ENCODE assay signal across 1 cellular context in the genomic region with DNA sequence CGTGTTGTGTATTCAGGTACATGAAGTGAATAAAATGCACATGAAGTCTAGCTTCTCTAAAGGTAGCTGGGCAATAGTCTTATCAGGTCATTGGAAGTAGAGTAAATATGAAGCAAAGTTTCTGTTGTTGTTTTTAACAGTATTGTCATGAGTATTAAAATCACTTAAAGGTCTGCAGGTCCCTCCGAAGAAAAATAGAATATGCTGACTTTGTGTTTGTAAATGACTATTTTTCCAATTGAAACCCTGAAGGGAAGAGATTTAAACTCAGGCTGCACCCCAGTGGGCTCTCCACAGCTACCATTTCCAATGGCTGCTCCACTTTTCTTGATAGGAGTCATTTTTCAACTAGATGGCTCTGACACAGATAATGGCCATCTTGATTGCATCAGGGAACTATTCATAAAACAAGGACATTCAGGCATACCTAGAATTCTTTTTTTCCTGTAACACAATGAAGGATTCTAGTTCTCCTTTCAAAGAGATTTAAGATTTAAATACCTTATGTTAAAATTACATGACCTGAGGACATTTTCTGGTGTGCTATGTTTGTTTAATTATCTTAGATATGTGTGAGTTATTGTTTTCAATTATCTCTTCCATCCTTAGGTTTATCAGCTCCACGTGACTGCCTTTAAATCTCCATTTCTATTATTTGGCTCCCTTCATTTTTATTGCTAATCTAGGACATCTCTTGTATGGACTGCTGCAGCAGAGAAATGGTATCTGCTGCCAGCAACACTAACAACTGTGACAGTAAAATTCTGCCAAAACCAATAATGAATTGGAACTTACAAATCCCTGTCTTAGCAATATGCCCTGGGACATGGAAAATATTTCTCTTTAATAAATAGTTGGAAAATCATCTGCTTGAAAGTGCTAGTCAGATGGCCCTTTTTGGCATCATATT.
TF ChIP-seq lines count a peak whose summit lies in the region.

No MANE protein-coding gene starts in this region.

TF ChIP-seq in WTC11, 78 proteins besides CTCF, POLR2A, EP300 and RAD21 (continued from another document):
- TF ChIP-seq, protein P1, sequence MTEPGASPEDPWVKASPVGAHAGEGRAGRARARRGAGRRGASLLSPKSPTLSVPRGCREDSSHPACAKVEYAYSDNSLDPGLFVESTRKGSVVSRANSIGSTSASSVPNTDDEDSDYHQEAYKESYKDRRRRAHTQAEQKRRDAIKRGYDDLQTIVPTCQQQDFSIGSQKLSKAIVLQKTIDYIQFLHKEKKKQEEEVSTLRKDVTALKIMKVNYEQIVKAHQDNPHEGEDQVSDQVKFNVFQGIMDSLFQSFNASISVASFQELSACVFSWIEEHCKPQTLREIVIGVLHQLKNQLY (CRISPR knock-in tag; IDR thresholded peaks at IDR 0.05), result no peak
- TF ChIP-seq E2F5 (CRISPR knock-in tag; IDR thresholded peaks at IDR 0.05), result no peak
- TF ChIP-seq IRF2 (CRISPR knock-in tag; IDR thresholded peaks at IDR 0.05; ENCODE audit: borderline replicate concordance, low read depth), result no peak
- TF ChIP-seq MXD4 (CRISPR knock-in tag; IDR thresholded peaks at IDR 0.05; ENCODE audit: borderline replicate concordance), result no peak
- TF ChIP-seq, protein P2, sequence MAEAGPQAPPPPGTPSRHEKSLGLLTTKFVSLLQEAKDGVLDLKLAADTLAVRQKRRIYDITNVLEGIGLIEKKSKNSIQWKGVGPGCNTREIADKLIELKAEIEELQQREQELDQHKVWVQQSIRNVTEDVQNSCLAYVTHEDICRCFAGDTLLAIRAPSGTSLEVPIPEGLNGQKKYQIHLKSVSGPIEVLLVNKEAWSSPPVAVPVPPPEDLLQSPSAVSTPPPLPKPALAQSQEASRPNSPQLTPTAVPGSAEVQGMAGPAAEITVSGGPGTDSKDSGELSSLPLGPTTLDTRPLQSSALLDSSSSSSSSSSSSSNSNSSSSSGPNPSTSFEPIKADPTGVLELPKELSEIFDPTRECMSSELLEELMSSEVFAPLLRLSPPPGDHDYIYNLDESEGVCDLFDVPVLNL (CRISPR knock-in tag; IDR thresholded peaks at IDR 0.05; ENCODE audit: borderline replicate concordance, low read depth), result no peak
- no peak for TF ChIP-seq ZSCAN18 (CRISPR knock-in tag; IDR thresholded peaks at IDR 0.05)
- TF ChIP-seq, protein P3, sequence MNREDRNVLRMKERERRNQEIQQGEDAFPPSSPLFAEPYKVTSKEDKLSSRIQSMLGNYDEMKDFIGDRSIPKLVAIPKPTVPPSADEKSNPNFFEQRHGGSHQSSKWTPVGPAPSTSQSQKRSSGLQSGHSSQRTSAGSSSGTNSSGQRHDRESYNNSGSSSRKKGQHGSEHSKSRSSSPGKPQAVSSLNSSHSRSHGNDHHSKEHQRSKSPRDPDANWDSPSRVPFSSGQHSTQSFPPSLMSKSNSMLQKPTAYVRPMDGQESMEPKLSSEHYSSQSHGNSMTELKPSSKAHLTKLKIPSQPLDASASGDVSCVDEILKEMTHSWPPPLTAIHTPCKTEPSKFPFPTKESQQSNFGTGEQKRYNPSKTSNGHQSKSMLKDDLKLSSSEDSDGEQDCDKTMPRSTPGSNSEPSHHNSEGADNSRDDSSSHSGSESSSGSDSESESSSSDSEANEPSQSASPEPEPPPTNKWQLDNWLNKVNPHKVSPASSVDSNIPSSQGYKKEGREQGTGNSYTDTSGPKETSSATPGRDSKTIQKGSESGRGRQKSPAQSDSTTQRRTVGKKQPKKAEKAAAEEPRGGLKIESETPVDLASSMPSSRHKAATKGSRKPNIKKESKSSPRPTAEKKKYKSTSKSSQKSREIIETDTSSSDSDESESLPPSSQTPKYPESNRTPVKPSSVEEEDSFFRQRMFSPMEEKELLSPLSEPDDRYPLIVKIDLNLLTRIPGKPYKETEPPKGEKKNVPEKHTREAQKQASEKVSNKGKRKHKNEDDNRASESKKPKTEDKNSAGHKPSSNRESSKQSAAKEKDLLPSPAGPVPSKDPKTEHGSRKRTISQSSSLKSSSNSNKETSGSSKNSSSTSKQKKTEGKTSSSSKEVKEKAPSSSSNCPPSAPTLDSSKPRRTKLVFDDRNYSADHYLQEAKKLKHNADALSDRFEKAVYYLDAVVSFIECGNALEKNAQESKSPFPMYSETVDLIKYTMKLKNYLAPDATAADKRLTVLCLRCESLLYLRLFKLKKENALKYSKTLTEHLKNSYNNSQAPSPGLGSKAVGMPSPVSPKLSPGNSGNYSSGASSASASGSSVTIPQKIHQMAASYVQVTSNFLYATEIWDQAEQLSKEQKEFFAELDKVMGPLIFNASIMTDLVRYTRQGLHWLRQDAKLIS (CRISPR knock-in tag; IDR thresholded peaks at IDR 0.05; ENCODE audit: borderline replicate concordance), result no peak
- no peak for TF ChIP-seq NR1H2 (CRISPR knock-in tag; IDR thresholded peaks at IDR 0.05)
- TF ChIP-seq, protein P4, sequence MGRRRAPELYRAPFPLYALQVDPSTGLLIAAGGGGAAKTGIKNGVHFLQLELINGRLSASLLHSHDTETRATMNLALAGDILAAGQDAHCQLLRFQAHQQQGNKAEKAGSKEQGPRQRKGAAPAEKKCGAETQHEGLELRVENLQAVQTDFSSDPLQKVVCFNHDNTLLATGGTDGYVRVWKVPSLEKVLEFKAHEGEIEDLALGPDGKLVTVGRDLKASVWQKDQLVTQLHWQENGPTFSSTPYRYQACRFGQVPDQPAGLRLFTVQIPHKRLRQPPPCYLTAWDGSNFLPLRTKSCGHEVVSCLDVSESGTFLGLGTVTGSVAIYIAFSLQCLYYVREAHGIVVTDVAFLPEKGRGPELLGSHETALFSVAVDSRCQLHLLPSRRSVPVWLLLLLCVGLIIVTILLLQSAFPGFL (CRISPR knock-in tag; IDR thresholded peaks at IDR 0.05; ENCODE audit: borderline replicate concordance), result no peak
TF ChIP-seq in WTC11: peak in this region for 0.
